ENCODE assay signal across 9 cellular contexts in the genomic region with DNA sequence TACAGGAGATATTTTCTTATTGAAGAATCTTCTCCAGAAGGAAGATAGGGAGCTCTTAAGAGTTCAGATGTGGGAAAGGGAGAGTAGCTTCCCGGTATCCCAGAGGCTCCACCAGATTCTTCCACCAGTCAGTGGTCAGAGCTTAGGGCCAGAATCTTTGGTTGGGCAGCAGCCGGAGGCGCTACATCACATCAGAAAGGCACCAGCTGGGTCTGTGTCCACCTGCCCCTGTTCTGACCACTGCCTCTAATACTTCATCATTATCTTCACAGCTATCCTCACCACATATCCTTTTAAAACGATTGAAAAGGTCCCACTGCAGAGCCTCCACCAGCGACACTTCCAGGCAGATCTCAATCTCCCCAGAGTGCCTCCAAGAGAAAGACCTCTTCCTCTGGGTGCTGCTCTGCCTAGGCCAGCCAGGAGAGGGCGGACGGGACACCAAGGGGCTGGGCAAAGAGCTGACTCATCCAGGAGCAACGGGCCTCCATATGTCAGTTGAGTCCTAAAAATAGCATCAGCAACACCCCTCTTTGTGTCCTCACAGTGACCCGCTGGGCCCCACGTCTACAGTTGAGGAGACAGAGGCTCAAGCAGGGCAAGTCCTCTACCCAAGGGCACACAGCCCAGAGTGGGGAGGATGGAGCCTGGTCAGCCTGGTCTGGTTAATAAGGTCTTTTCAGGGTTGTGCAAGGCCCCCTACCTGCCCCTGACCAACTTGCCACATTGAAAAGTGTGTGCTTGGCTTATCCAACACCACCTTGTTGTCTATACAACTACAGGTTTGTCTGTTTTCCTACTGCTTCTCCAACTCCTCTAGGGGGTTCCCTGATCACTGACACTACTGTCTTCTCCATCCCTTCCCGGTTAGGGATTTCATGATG.
DNase-seq lines count a peak whose midpoint lies in the region; ATAC-seq and TF ChIP-seq lines count a peak whose summit lies in the region.
"Had no signal": no experiment of that assay in that cellular context is flagged by ENCODE, and none has a peak within 500 bp of the region (broad histone marks: within the 10 kb centered on the region; RNA-seq: fewer than 3 reads in every experiment).

No MANE protein-coding gene starts in this region.

- H4K20me1 ChIP-seq in hepatocyte (ENCODE audit: insufficient read depth, poor library complexity, severe bottlenecking): no peaks in the 10 kb centered on the region

- no peak for DNase-seq in CD8-positive, alpha-beta memory T cell
- DNase-seq in NAMALWA (ENCODE audit: low spot score): peak; percentile 3
- peak; percentile 31 for DNase-seq in activated CD8-positive, alpha-beta T cell treated with anti-CD3 and anti-CD28 coated beads, Interleukin-2, amount 10 ng/mL, durations not matched to agents 7 days and 5 days
- peak; percentile 66 for DNase-seq in hepatocyte (ENCODE audit: low spot score)
- DNase-seq in ureter (ENCODE audit: low spot score): peak; percentile 32
- no peak for DNase-seq in NCI-H2029 (lab: John Stamatoyannopoulos, UW)
- DNase-seq: naive B cell had no signal

- CTCF ChIA-PET in CD8-positive, alpha-beta memory T cell (lab: Charles Lee): no interaction called here
- CTCF ChIA-PET in activated CD8-positive, alpha-beta T cell treated with anti-CD3 and anti-CD28 coated beads, Interleukin-2, amount 10 ng/mL, durations not matched to agents 7 days and 5 days (lab: Charles Lee): interaction anchor here (0.6 to 1.8 kb wide), 7 partner anchors 12 to 382 kb away, joined by 3 to 5 read pairs (median 5); partner anchors contain the start of gene ADD2

- H3K4me1 Mint-ChIP-seq in CD8-positive, alpha-beta memory T cell: no peaks in the 10 kb centered on the region
- peaks cover 3% of the 10 kb centered on the region for H3K4me1 Mint-ChIP-seq in activated CD8-positive, alpha-beta T cell treated with anti-CD3 and anti-CD28 coated beads, Interleukin-2, amount 10 ng/mL, durations not matched to agents 7 days and 5 days (ENCODE audit: low read depth)
- H3K4me1 Mint-ChIP-seq: naive B cell had no signal

- POLR2A ChIA-PET in CD8-positive, alpha-beta memory T cell (lab: Charles Lee): no interaction called here
- POLR2A ChIA-PET in activated CD8-positive, alpha-beta T cell treated with anti-CD3 and anti-CD28 coated beads, Interleukin-2, amount 10 ng/mL, durations not matched to agents 7 days and 5 days (lab: Charles Lee): interaction anchor here (0.8 kb wide), 1 partner anchor 10 kb away, joined by 3 read pairs; no protein-coding TSS in a partner anchor

- no peaks in the 10 kb centered on the region for H3K36me3 Mint-ChIP-seq in CD8-positive, alpha-beta memory T cell
- no peaks in the 10 kb centered on the region for H3K36me3 Mint-ChIP-seq in activated CD8-positive, alpha-beta T cell treated with anti-CD3 and anti-CD28 coated beads, Interleukin-2, amount 10 ng/mL, durations not matched to agents 7 days and 5 days (ENCODE audit: low read depth)

- H3K27me3 ChIP-seq in CD8-positive, alpha-beta memory T cell (ENCODE audit: insufficient read depth, low read length, poor library complexity, severe bottlenecking): no peaks in the 10 kb centered on the region
- H3K27me3 ChIP-seq in hepatocyte: no peaks in the 10 kb centered on the region

- no peaks in the 10 kb centered on the region for H3K9me3 ChIP-seq in CD8-positive, alpha-beta memory T cell (ENCODE audit: low read length)
- no peaks in the 10 kb centered on the region for H3K9me3 ChIP-seq in hepatocyte (ENCODE audit: low read depth)

- WGBS in hepatocyte (ENCODE audit: low lambda C conversion rate, missing lambda C conversion rate): 63% methylated on average over 11 of the region's 11 CpGs

- no peak overlapping the region for H2AFZ ChIP-seq in hepatocyte

- H3K27me3 Mint-ChIP-seq in CD8-positive, alpha-beta memory T cell: peaks cover 11 to 34% of the 10 kb centered on the region in 2 donors
- no peaks in the 10 kb centered on the region for H3K27me3 Mint-ChIP-seq in activated CD8-positive, alpha-beta T cell treated with anti-CD3 and anti-CD28 coated beads, Interleukin-2, amount 10 ng/mL, durations not matched to agents 7 days and 5 days (ENCODE audit: low read depth)
- H3K27me3 Mint-ChIP-seq: naive B cell had no signal

- ATAC-seq in GM19035 (IDR thresholded peaks at IDR 0.05; ENCODE audit: unreplicated experiment) (peak; percentile 62), HG02981 (IDR thresholded peaks at IDR 0.05; ENCODE audit: unreplicated experiment) (no peak)
- ATAC-seq in activated CD8-positive, alpha-beta T cell treated with anti-CD3 and anti-CD28 coated beads, Interleukin-2, amount 10 ng/mL, durations not matched to agents 7 days and 5 days: peak; percentile 69

- peak overlapping the region; percentile 1 for H3K27ac ChIP-seq in CD8-positive, alpha-beta memory T cell (ENCODE audit: low read depth, low read length)
- H3K27ac ChIP-seq in hepatocyte: no peak overlapping the region

- H3K9me2 ChIP-seq in hepatocyte (replicated peaks; ENCODE audit: insufficient read depth): no peaks in the 10 kb centered on the region

- H3K4me1 ChIP-seq in CD8-positive, alpha-beta memory T cell (ENCODE audit: insufficient read depth, low read length): no peaks in the 10 kb centered on the region
- no peaks in the 10 kb centered on the region for H3K4me1 ChIP-seq in hepatocyte (ENCODE audit: insufficient read depth)

- no peaks in the 10 kb centered on the region for H3K79me2 ChIP-seq in hepatocyte

- H3K9me3 Mint-ChIP-seq in CD8-positive, alpha-beta memory T cell: no peaks in the 10 kb centered on the region
- no peaks in the 10 kb centered on the region for H3K9me3 Mint-ChIP-seq in activated CD8-positive, alpha-beta T cell treated with anti-CD3 and anti-CD28 coated beads, Interleukin-2, amount 10 ng/mL, durations not matched to agents 7 days and 5 days (ENCODE audit: insufficient read depth)
- H3K9me3 Mint-ChIP-seq: naive B cell had no signal

- H3K4me3 Mint-ChIP-seq in CD8-positive, alpha-beta memory T cell: no peak overlapping the region
- no peak overlapping the region for H3K4me3 Mint-ChIP-seq in activated CD8-positive, alpha-beta T cell treated with anti-CD3 and anti-CD28 coated beads, Interleukin-2, amount 10 ng/mL, durations not matched to agents 7 days and 5 days

- peak; percentile 37 for TF ChIP-seq CTCF in hepatocyte (IDR thresholded peaks at IDR 0.05; ENCODE audit: poor library complexity)

- H3K36me3 ChIP-seq in CD8-positive, alpha-beta memory T cell (ENCODE audit: insufficient read depth, low read length): no peaks in the 10 kb centered on the region
- H3K36me3 ChIP-seq in hepatocyte (replicated peaks; ENCODE audit: insufficient read depth, low read depth): no peaks in the 10 kb centered on the region

- H3K27ac Mint-ChIP-seq in CD8-positive, alpha-beta memory T cell: peak overlapping the region in 1 of 8 donors; percentile 47
- H3K27ac Mint-ChIP-seq in activated CD8-positive, alpha-beta T cell treated with anti-CD3 and anti-CD28 coated beads, Interleukin-2, amount 10 ng/mL, durations not matched to agents 7 days and 5 days: no peak overlapping the region

- H3K4me3 ChIP-seq in CD8-positive, alpha-beta memory T cell (ENCODE audit: low read length): no peak overlapping the region
- H3K4me3 ChIP-seq in hepatocyte: no peak overlapping the region

- no peak overlapping the region for H3K4me2 ChIP-seq in hepatocyte

Comparison
In these comparisons a context has a peak if more than half of its experiments do, and no peak if none do; other contexts are left out.
1. DNase-seq: peak in NAMALWA (single experiment), activated CD8-positive, alpha-beta T cell treated with anti-CD3 and anti-CD28 coated beads, Interleukin-2, amount 10 ng/mL, durations not matched to agents 7 days and 5 days (single experiment), hepatocyte (single experiment) and ureter (single experiment); none in CD8-positive, alpha-beta memory T cell (0 of 5) and NCI-H2029 (single experiment).